ENCODE assay signal across 20 cellular contexts in the genomic region with DNA sequence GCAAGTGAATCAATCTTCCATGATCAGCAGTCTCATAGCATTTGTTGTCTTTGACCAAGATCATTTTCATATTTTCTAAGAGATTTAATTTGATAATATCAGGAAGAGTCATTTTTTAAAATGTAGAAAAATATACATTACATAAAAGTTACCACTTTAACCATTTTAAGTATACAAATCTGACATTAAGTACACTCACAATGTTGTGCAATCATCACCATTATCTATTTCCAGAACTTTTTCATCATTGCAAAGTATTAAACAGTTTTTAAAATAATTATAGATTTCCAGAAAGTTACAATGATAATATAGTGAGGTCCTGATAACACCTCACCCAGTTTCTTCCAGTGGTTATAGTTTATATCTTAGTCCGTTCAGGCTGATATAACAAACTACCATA.
"Had no signal": no experiment of that assay in that cellular context is flagged by ENCODE, and none has a peak within 500 bp of the region (broad histone marks: within the 10 kb centered on the region; RNA-seq: fewer than 3 reads in every experiment).

No MANE protein-coding gene starts in this region.

- H3K36me3 ChIP-seq: esophagus muscularis mucosa, gastroesophageal sphincter, prostate gland had no signal

- H3K4me1 ChIP-seq: parathyroid adenoma, prostate gland had no signal

- ATAC-seq: gastroesophageal sphincter, left colon, sciatic nerve had no signal

- H3K9ac ChIP-seq: parathyroid adenoma had no signal

- FAIRE-seq: urothelium cell line had no signal

- H3K9me3 ChIP-seq: esophagus muscularis mucosa, gastroesophageal sphincter, prostate gland had no signal

- H3K4me3 ChIP-seq: dorsolateral prefrontal cortex, esophagus muscularis mucosa, gastroesophageal sphincter, hepatocyte, prostate gland, skin epidermis had no signal

- H3K27ac ChIP-seq: dorsolateral prefrontal cortex, epithelial cell of prostate, esophagus muscularis mucosa, hepatocyte, parathyroid adenoma, skin epidermis had no signal

- DNase-seq: cortex of kidney; dorsolateral prefrontal cortex; effector CD8-positive, alpha-beta T cell; glutamatergic neuron; left colon; naive B cell; nephron progenitor cell; retina; stimulated activated CD4-positive, alpha-beta T cell treated with anti-CD3 and anti-CD28 coated beads, Interleukin-12 subunit alpha, Interleukin-12 subunit beta, amount 100 ng/mL, for 4 hours; stimulated activated naive CD4-positive, alpha-beta T cell; trophoblast cell had no signal

- H3K27me3 ChIP-seq: dorsolateral prefrontal cortex, esophagus muscularis mucosa, gastroesophageal sphincter, hepatocyte had no signal
